Comparison of ENCODE assay signal across 8 cellular contexts in the genomic region with DNA sequence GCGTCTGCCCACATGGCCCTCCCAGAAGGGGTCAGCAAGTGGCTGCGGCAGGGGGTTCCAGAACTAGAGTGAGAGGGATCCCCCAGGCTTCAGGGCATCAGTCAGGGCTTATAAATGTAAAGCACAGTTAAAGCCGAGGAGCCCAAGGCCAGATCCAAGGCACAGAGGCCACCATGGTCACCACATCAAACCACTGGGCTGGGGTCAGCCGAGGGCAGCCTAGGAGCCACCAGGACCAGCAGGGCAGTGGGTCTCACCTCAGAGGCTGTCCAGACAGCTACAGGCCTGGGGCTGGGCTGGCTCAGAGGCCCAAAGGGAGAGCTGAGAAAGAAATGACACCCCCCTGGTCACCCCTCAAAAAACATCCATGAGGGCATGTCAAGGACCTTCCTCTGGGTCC.
"Had no signal": no experiment of that assay in that cellular context is flagged by ENCODE, and none has a peak within 500 bp of the region (broad histone marks: within the 10 kb centered on the region; RNA-seq: fewer than 3 reads in every experiment).

No MANE protein-coding gene starts in this region.

- H3K4me3 ChIP-seq: GM12878 had no signal

- FAIRE-seq: G401.6, GM12878, GM12891, GM12892, GM18507, GM19239 had no signal

- DNase-seq: GDM1, GF-D8 had no signal

- ATAC-seq: GM12878 had no signal
